ENCODE assay signal across 12 cellular contexts in the genomic region with DNA sequence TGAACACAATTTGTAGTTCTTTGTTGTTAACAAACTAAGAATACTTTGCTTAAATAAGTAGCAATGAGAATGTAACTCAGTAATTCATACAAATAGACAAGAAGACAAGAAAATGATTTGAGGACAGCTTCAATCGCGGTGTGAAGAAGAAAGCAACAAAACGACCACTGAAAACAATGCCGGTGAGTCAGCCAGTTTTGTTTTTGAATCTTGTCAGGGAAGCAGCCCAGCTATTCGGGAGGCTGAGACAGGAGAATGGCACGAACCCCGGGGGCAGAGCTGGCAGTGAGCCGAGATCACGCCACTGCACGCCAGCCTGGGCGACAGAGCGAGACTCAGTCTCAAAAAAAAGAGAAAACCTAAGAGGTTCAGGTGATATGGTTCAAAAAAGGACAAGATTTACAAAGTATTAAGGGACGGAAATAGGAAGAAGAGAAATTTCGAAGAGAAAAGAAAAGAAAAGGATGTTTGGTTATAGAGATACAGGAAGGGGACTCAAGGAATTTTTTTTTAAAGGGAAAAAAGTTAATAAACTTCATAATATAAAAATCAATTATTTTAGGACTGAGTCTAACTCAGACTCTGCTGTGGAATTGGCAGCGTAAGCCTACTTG. TPM values are rescaled to one million over a fixed set of nuclear protein-coding genes. Genes with fewer than 3 reads are reported as not detected.
DNase-seq lines count a peak whose midpoint lies in the region; ATAC-seq, FAIRE-seq and TF ChIP-seq lines count a peak whose summit lies in the region.
"Not testable (repeated sequence)": the region's sequence is repeated elsewhere in the genome, so short reads cannot be mapped to it uniquely, and the experiment has no call there.
"Had no signal": no experiment of that assay in that cellular context is flagged by ENCODE, and none has a peak within 500 bp of the region (broad histone marks: within the 10 kb centered on the region; RNA-seq: fewer than 3 reads in every experiment).

No MANE protein-coding gene starts in this region.

- H3K4me2 ChIP-seq in A549: peak overlapping the region; percentile 76

- not testable (repeated sequence) for TF ChIP-seq RAD21 in A549 (conservative IDR thresholded peaks at IDR 0.05 in 1 of 2, IDR thresholded peaks at IDR 0.05 in 1 of 2)

- TF ChIP-seq CTCF in A549 (IDR thresholded peaks at IDR 0.05): not testable (repeated sequence)

- H3K4me3 ChIP-seq in A549: peak overlapping the region; percentile 63; the same call in 1 of the 3 replicates

- CTCF ChIA-PET in A549 (lab: Yijun Ruan, JAX): interaction anchor here (1.1 kb wide), 1 partner anchor 64 kb away, joined by 6 read pairs; no protein-coding TSS in a partner anchor
- CTCF ChIA-PET in activated CD4-positive, alpha-beta T cell treated with anti-CD3 and anti-CD28 coated beads, Interleukin-2, amount 10 ng/mL, durations not matched to agents 7 days and 5 days (lab: Charles Lee): not testable (repeated sequence)

- not testable (repeated sequence) for TF ChIP-seq EP300 in A549 (IDR thresholded peaks at IDR 0.05)

- H3K9me3 Mint-ChIP-seq in activated CD4-positive, alpha-beta T cell treated with anti-CD3 and anti-CD28 coated beads, Interleukin-2, amount 10 ng/mL, durations not matched to agents 7 days and 5 days; activated naive CD8-positive, alpha-beta T cell treated with anti-CD3 and anti-CD28 coated beads, Interleukin-2, amount 10 ng/mL, durations not matched to agents 7 days and 5 days: not testable (repeated sequence)

- H3K4me1 ChIP-seq in A549: peaks cover 23% of the 10 kb centered on the region

- peak overlapping the region; percentile 63 for H3K4me3 Mint-ChIP-seq in activated CD4-positive, alpha-beta T cell treated with anti-CD3 and anti-CD28 coated beads, Interleukin-2, amount 10 ng/mL, durations not matched to agents 7 days and 5 days
- peak overlapping the region; percentile 22 for H3K4me3 Mint-ChIP-seq in activated naive CD8-positive, alpha-beta T cell treated with anti-CD3 and anti-CD28 coated beads, Interleukin-2, amount 10 ng/mL, durations not matched to agents 7 days and 5 days

- H3K27ac ChIP-seq in A549: not testable (repeated sequence)

- not testable (repeated sequence) for TF ChIP-seq POLR2A in A549 (IDR thresholded peaks at IDR 0.05; ENCODE audit: low read length)

- H3K9me3 ChIP-seq in A549: not testable (repeated sequence)

- POLR2A ChIA-PET in A549 (lab: Yijun Ruan, JAX); activated CD4-positive, alpha-beta T cell treated with anti-CD3 and anti-CD28 coated beads, Interleukin-2, amount 10 ng/mL, durations not matched to agents 7 days and 5 days (lab: Charles Lee); activated naive CD8-positive, alpha-beta T cell treated with anti-CD3 and anti-CD28 coated beads, Interleukin-2, amount 10 ng/mL, durations not matched to agents 7 days and 5 days (lab: Charles Lee): not testable (repeated sequence)

- H3K27ac Mint-ChIP-seq in activated CD4-positive, alpha-beta T cell treated with anti-CD3 and anti-CD28 coated beads, Interleukin-2, amount 10 ng/mL, durations not matched to agents 7 days and 5 days; activated naive CD8-positive, alpha-beta T cell treated with anti-CD3 and anti-CD28 coated beads, Interleukin-2, amount 10 ng/mL, durations not matched to agents 7 days and 5 days: not testable (repeated sequence)

- ATAC-seq in A549; activated naive CD8-positive, alpha-beta T cell treated with anti-CD3 and anti-CD28 coated beads, Interleukin-2, amount 10 ng/mL, durations not matched to agents 7 days and 5 days (ENCODE audit: low read depth): not testable (repeated sequence)

- FAIRE-seq in A549 (lab: Jason Lieb, UNC): not testable (repeated sequence)

- not testable (repeated sequence) for DNase-seq in A549 (ENCODE audit: low read depth in 1 of 2, low spot score in 1 of 2); activated CD4-positive, alpha-beta T cell treated with anti-CD3 and anti-CD28 coated beads, Interleukin-2, amount 10 ng/mL, durations not matched to agents 7 days and 5 days; activated naive CD8-positive, alpha-beta T cell treated with anti-CD3 and anti-CD28 coated beads, Interleukin-2, amount 10 ng/mL, durations not matched to agents 7 days and 5 days
- peak; percentile 69 for DNase-seq in H4 (ENCODE audit: low spot score)
- DNase-seq in RPMI7951 (ENCODE audit: low read depth): peak; percentile 81
- peak; percentile 62 to 93 for DNase-seq in dermis microvascular lymphatic vessel endothelial cell (ENCODE audit: low read depth in 2 of 2)
- peak; percentile 78 for DNase-seq in kidney glomerular epithelial cell (lab: John Stamatoyannopoulos, UW)
- peak; percentile 59 for DNase-seq in pulmonary artery endothelial cell (ENCODE audit: low read depth, low spot score)

- H3K4me1 Mint-ChIP-seq in activated CD4-positive, alpha-beta T cell treated with anti-CD3 and anti-CD28 coated beads, Interleukin-2, amount 10 ng/mL, durations not matched to agents 7 days and 5 days: peaks cover 45% of the 10 kb centered on the region
- peaks cover 31% of the 10 kb centered on the region for H3K4me1 Mint-ChIP-seq in activated naive CD8-positive, alpha-beta T cell treated with anti-CD3 and anti-CD28 coated beads, Interleukin-2, amount 10 ng/mL, durations not matched to agents 7 days and 5 days

- H3K27me3 Mint-ChIP-seq in activated CD4-positive, alpha-beta T cell treated with anti-CD3 and anti-CD28 coated beads, Interleukin-2, amount 10 ng/mL, durations not matched to agents 7 days and 5 days; activated naive CD8-positive, alpha-beta T cell treated with anti-CD3 and anti-CD28 coated beads, Interleukin-2, amount 10 ng/mL, durations not matched to agents 7 days and 5 days: not testable (repeated sequence)

- peaks cover 37% of the 10 kb centered on the region for H3K36me3 Mint-ChIP-seq in activated CD4-positive, alpha-beta T cell treated with anti-CD3 and anti-CD28 coated beads, Interleukin-2, amount 10 ng/mL, durations not matched to agents 7 days and 5 days (ENCODE audit: low read depth)
- peaks cover 13% of the 10 kb centered on the region for H3K36me3 Mint-ChIP-seq in activated naive CD8-positive, alpha-beta T cell treated with anti-CD3 and anti-CD28 coated beads, Interleukin-2, amount 10 ng/mL, durations not matched to agents 7 days and 5 days

- WGBS in A549 (ENCODE audit: missing lambda C conversion rate): 48% methylated on average over 15 of the region's 15 CpGs

RNA-seq across cellular contexts. Expression of a gene that starts 19.7 kb away (rescaled TPM):
- 24.9 and 28.6 TPM in 2 replicates for polyA plus RNA-seq in A549 (2011; rRNA removed)
- polyA plus RNA-seq in A549 (2012; cell fraction: cytosol; rRNA removed): 47.0 and 50.9 TPM in 2 replicates
- polyA plus RNA-seq in A549 (2012; cell fraction: nucleus; rRNA removed): 539 and 545 TPM in 2 replicates
- 45.3 to 47.8 TPM (median 46.7 TPM) in 3 replicates for polyA plus RNA-seq in A549 (2017; fragmentation: RNase III; extraction: RNeasy Plus Mini Kit Qiagen cat#74134 plus additional on column Dnase treatment)
- 12.0 and 12.7 TPM in 2 replicates for polyA minus RNA-seq in A549 (2011; rRNA and poly(A)+ RNA removed)
- 4.4 and 4.6 TPM in 2 replicates for total RNA-seq in H4 (2014; rRNA removed; shearing (Covaris generic))
- 7.7 and 10.1 TPM in 2 replicates for total RNA-seq in RPMI7951 (2014; rRNA removed; shearing (Covaris generic))
- 10 to 100 TPM; 50.6 to 56.2 TPM for total RNA-seq in activated CD4-positive, alpha-beta T cell treated with anti-CD3 and anti-CD28 coated beads, Interleukin-2, amount 10 ng/mL, durations not matched to agents 7 days and 5 days
- total RNA-seq in activated naive CD8-positive, alpha-beta T cell treated with anti-CD3 and anti-CD28 coated beads, Interleukin-2, amount 10 ng/mL, durations not matched to agents 7 days and 5 days: 10 to 100 TPM; 91.3 to 96.4 TPM
- 4.1 and 10.2 TPM in 2 replicates for total RNA-seq in dermis microvascular lymphatic vessel endothelial cell
- 3.4 and 10.8 TPM in 2 replicates for total RNA-seq in pulmonary artery endothelial cell

RNA-seq across cellular contexts. Expression of a gene that starts 30.7 kb away (rescaled TPM):
- polyA plus RNA-seq in A549 (2011; rRNA removed) (0.04 TPM in 1 of 2 replicates, not detected in the other), A549 (2017; fragmentation: RNase III; extraction: RNeasy Plus Mini Kit Qiagen cat#74134 plus additional on column Dnase treatment) (0.04 TPM in 1 of 3 replicates, not detected in the others)
- polyA plus RNA-seq in A549 (2012; cell fraction: cytosol; rRNA removed): not detected in 2 replicates
- polyA plus RNA-seq in A549 (2012; cell fraction: nucleus; rRNA removed): not detected in 2 replicates
- polyA minus RNA-seq in A549 (2011; rRNA and poly(A)+ RNA removed): not detected in 2 replicates
- not detected in 2 replicates for total RNA-seq in H4 (2014; rRNA removed; shearing (Covaris generic))
- total RNA-seq in RPMI7951 (2014; rRNA removed; shearing (Covaris generic)): not detected in 2 replicates
- total RNA-seq in activated CD4-positive, alpha-beta T cell treated with anti-CD3 and anti-CD28 coated beads, Interleukin-2, amount 10 ng/mL, durations not matched to agents 7 days and 5 days: not detected
- not detected for total RNA-seq in activated naive CD8-positive, alpha-beta T cell treated with anti-CD3 and anti-CD28 coated beads, Interleukin-2, amount 10 ng/mL, durations not matched to agents 7 days and 5 days
- total RNA-seq in dermis microvascular lymphatic vessel endothelial cell (not detected in 2 replicates), pulmonary artery endothelial cell (not detected in 2 replicates)
- total RNA-seq: cardiac muscle cell; Right ventricle myocardium superior; T-helper 2 cell treated with Interferon-gamma antibody and Interleukin-4, amounts not matched to agents 100 ng/mL and 5 ng/mL, for 36 hours; thyroid gland had no signal

RNA-seq across cellular contexts. Expression of a gene that starts 35.1 kb away (rescaled TPM):
- 3.3 and 3.9 TPM in 2 replicates for polyA plus RNA-seq in A549 (2011; rRNA removed)
- 1.8 and 2.1 TPM in 2 replicates for polyA plus RNA-seq in A549 (2012; cell fraction: cytosol; rRNA removed)
- 16.9 and 20.3 TPM in 2 replicates for polyA plus RNA-seq in A549 (2012; cell fraction: nucleus; rRNA removed)
- 1.9 to 3.8 TPM (median 3.4 TPM) in 3 replicates for polyA plus RNA-seq in A549 (2017; fragmentation: RNase III; extraction: RNeasy Plus Mini Kit Qiagen cat#74134 plus additional on column Dnase treatment)
- polyA minus RNA-seq in A549 (2011; rRNA and poly(A)+ RNA removed): 3.1 and 3.7 TPM in 2 replicates
- total RNA-seq in H4 (2014; rRNA removed; shearing (Covaris generic)): 0.54 TPM in 1 of 2 replicates, not detected in the other
- total RNA-seq in RPMI7951 (2014; rRNA removed; shearing (Covaris generic)): not detected in 2 replicates
- 1 to 10 TPM; 1.8 to 2.7 TPM for total RNA-seq in activated CD4-positive, alpha-beta T cell treated with anti-CD3 and anti-CD28 coated beads, Interleukin-2, amount 10 ng/mL, durations not matched to agents 7 days and 5 days
- 1 to 10 TPM; 4.1 to 5.1 TPM for total RNA-seq in activated naive CD8-positive, alpha-beta T cell treated with anti-CD3 and anti-CD28 coated beads, Interleukin-2, amount 10 ng/mL, durations not matched to agents 7 days and 5 days
- 0.13 TPM in 1 of 2 replicates, not detected in the other for total RNA-seq in dermis microvascular lymphatic vessel endothelial cell
- 0.13 TPM in 1 of 2 replicates, not detected in the other for total RNA-seq in pulmonary artery endothelial cell
